In the genomic region with DNA sequence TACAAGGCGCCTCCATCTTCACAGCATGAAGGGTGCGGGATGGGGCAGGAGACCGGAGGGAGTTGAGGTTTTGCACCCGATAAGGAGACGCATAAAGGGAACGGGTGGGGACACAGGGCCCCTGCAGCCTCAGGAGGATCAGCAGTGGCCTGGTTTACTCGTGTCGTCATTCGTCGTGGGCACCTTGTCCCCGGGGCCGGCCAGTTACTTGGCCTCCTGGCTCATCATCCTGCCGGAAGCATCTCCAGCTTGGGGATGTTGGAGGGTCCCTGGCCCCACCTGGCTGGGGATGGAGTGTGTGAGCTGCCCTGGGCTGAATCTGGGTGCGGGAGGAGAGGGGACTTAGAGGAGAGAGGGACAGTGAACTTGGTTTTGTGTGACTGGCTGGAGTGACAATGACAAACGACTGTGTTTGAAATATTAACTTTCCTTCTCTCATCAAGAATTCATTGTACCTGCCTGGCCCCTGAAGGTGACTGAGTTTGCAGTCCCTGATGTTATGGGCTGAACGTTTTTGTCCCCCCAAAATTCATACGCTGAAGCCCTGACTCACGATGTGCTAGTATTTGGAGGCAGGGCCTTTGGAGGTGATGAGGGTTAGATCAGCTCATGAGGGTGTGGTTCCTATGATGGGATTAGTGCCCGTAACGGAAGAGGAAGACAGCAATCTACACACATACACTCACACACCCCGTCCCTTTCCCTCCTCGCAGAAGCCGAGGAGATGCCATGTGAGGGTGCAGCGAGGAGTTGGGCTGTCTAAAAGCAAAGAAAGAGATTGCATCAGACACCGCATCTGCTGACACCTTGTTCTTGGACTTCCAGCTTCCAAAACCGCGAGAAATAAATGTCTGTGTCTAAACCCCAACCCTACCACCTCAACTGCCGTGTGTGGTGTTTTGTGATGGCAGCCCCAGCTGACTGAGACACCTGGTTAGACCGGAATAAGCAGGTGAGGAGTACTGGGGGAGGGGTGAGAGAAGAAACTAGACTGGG, we compare ENCODE assay signal across 1 cellular context.
TF ChIP-seq lines count a peak whose summit lies in the region.

No MANE protein-coding gene starts in this region.

TF ChIP-seq in GM23338, 12 proteins besides CTCF, POLR2A, EP300 and RAD21 (continued from another document):
- TF ChIP-seq, protein P1, sequence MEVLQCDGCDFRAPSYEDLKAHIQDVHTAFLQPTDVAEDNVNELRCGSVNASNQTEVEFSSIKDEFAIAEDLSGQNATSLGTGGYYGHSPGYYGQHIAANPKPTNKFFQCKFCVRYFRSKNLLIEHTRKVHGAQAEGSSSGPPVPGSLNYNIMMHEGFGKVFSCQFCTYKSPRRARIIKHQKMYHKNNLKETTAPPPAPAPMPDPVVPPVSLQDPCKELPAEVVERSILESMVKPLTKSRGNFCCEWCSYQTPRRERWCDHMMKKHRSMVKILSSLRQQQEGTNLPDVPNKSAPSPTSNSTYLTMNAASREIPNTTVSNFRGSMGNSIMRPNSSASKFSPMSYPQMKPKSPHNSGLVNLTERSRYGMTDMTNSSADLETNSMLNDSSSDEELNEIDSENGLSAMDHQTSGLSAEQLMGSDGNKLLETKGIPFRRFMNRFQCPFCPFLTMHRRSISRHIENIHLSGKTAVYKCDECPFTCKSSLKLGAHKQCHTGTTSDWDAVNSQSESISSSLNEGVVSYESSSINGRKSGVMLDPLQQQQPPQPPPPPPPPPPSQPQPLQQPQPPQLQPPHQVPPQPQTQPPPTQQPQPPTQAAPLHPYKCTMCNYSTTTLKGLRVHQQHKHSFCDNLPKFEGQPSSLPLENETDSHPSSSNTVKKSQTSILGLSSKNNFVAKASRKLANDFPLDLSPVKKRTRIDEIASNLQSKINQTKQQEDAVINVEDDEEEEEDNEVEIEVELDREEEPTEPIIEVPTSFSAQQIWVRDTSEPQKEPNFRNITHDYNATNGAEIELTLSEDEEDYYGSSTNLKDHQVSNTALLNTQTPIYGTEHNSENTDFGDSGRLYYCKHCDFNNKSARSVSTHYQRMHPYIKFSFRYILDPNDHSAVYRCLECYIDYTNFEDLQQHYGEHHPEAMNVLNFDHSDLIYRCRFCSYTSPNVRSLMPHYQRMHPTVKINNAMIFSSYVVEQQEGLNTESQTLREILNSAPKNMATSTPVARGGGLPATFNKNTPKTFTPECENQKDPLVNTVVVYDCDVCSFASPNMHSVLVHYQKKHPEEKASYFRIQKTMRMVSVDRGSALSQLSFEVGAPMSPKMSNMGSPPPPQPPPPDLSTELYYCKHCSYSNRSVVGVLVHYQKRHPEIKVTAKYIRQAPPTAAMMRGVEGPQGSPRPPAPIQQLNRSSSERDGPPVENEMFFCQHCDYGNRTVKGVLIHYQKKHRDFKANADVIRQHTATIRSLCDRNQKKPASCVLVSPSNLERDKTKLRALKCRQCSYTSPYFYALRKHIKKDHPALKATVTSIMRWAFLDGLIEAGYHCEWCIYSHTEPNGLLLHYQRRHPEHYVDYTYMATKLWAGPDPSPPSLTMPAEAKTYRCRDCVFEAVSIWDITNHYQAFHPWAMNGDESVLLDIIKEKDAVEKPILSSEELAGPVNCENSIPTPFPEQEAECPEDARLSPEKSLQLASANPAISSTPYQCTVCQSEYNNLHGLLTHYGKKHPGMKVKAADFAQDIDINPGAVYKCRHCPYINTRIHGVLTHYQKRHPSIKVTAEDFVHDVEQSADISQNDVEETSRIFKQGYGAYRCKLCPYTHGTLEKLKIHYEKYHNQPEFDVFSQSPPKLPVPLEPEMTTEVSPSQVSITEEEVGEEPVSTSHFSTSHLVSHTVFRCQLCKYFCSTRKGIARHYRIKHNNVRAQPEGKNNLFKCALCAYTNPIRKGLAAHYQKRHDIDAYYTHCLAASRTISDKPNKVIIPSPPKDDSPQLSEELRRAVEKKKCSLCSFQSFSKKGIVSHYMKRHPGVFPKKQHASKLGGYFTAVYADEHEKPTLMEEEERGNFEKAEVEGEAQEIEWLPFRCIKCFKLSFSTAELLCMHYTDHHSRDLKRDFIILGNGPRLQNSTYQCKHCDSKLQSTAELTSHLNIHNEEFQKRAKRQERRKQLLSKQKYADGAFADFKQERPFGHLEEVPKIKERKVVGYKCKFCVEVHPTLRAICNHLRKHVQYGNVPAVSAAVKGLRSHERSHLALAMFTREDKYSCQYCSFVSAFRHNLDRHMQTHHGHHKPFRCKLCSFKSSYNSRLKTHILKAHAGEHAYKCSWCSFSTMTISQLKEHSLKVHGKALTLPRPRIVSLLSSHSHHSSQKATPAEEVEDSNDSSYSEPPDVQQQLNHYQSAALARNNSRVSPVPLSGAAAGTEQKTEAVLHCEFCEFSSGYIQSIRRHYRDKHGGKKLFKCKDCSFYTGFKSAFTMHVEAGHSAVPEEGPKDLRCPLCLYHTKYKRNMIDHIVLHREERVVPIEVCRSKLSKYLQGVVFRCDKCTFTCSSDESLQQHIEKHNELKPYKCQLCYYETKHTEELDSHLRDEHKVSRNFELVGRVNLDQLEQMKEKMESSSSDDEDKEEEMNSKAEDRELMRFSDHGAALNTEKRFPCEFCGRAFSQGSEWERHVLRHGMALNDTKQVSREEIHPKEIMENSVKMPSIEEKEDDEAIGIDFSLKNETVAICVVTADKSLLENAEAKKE (CRISPR knock-in tag; IDR thresholded peaks at IDR 0.05) = no peak
- TF ChIP-seq JUNB (IDR thresholded peaks at IDR 0.05; ENCODE audit: unreplicated experiment) (no peak), STAT1 (IDR thresholded peaks at IDR 0.05; ENCODE audit: unreplicated experiment) (no peak), POLR2AphosphoS5 (IDR thresholded peaks at IDR 0.05; ENCODE audit: low read depth) (no peak), EZH2phosphoT487 (IDR thresholded peaks at IDR 0.05; ENCODE audit: unreplicated experiment) (no peak), ZNF114 (CRISPR knock-in tag; IDR thresholded peaks at IDR 0.05) (no peak), EZH2 (IDR thresholded peaks at IDR 0.05; ENCODE audit: low read depth, unreplicated experiment) (no peak), NANOG (IDR thresholded peaks at IDR 0.05; ENCODE audit: borderline replicate concordance) (no peak)
- TF ChIP-seq, protein P2, sequence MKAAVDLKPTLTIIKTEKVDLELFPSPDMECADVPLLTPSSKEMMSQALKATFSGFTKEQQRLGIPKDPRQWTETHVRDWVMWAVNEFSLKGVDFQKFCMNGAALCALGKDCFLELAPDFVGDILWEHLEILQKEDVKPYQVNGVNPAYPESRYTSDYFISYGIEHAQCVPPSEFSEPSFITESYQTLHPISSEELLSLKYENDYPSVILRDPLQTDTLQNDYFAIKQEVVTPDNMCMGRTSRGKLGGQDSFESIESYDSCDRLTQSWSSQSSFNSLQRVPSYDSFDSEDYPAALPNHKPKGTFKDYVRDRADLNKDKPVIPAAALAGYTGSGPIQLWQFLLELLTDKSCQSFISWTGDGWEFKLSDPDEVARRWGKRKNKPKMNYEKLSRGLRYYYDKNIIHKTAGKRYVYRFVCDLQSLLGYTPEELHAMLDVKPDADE (IDR thresholded peaks at IDR 0.05) = no peak
- TF ChIP-seq, protein P3, sequence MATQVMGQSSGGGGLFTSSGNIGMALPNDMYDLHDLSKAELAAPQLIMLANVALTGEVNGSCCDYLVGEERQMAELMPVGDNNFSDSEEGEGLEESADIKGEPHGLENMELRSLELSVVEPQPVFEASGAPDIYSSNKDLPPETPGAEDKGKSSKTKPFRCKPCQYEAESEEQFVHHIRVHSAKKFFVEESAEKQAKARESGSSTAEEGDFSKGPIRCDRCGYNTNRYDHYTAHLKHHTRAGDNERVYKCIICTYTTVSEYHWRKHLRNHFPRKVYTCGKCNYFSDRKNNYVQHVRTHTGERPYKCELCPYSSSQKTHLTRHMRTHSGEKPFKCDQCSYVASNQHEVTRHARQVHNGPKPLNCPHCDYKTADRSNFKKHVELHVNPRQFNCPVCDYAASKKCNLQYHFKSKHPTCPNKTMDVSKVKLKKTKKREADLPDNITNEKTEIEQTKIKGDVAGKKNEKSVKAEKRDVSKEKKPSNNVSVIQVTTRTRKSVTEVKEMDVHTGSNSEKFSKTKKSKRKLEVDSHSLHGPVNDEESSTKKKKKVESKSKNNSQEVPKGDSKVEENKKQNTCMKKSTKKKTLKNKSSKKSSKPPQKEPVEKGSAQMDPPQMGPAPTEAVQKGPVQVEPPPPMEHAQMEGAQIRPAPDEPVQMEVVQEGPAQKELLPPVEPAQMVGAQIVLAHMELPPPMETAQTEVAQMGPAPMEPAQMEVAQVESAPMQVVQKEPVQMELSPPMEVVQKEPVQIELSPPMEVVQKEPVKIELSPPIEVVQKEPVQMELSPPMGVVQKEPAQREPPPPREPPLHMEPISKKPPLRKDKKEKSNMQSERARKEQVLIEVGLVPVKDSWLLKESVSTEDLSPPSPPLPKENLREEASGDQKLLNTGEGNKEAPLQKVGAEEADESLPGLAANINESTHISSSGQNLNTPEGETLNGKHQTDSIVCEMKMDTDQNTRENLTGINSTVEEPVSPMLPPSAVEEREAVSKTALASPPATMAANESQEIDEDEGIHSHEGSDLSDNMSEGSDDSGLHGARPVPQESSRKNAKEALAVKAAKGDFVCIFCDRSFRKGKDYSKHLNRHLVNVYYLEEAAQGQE (IDR thresholded peaks at IDR 0.05; ENCODE audit: unreplicated experiment) = no peak
